Comparison of ENCODE assay signal across 6 cellular contexts in genomic region chr19:663682-664117, GRCh38. TPM values are rescaled to one million over a fixed set of nuclear protein-coding genes. Genes with fewer than 3 reads are reported as not detected.
DNase-seq lines count a peak whose midpoint lies in the region; ATAC-seq and TF ChIP-seq lines count a peak whose summit lies in the region.

No MANE protein-coding gene starts in this region.

- H3K9me2 ChIP-seq in OCI-LY1 (ENCODE audit: low read depth, low read length) = no peaks in the 10 kb centered on the region

- 46 to 60% (median 52%) methylated on average over 14 to 18 of the region's 18 CpGs for WGBS in spleen, 5 donors

- H3K79me2 ChIP-seq in OCI-LY1 (ENCODE audit: insufficient read depth, low read length) = peaks cover 41% of the 10 kb centered on the region

- no peaks in the 10 kb centered on the region; the same call in 1 of the 2 replicates for H3K27me3 ChIP-seq in OCI-LY1 (ENCODE audit: insufficient read depth, low read length)
- no peaks in the 10 kb centered on the region for H3K27me3 ChIP-seq in spleen (replicated peaks in 1 of 7)

- H3K4me2 ChIP-seq in OCI-LY1 (ENCODE audit: low read length) = peak overlapping the region; percentile 93

- H3F3A ChIP-seq in OCI-LY1 (ENCODE audit: insufficient read depth, low read length) = no peaks in the 10 kb centered on the region

- H3K9ac ChIP-seq in OCI-LY1 (ENCODE audit: low read length) = peak overlapping the region; percentile 88

- TF ChIP-seq POLR2A in spleen (IDR thresholded peaks at IDR 0.05) = no peak

- H3K27ac ChIP-seq in OCI-LY1 (ENCODE audit: low read depth, low read length, poor library complexity, severe bottlenecking) (peak overlapping the region; percentile 52), epithelial cell of prostate (peak overlapping the region; percentile 86), spleen (peak overlapping the region; percentile 84 to 99 (median 98))

- DNase-seq in epithelial cell of prostate (ENCODE audit: low read depth, low spot score) = no peak
- no peak for DNase-seq in spleen
- DNase-seq in C1 segment of cervical spinal cord (lab: John Stamatoyannopoulos, UW) = no peak
- no peak for DNase-seq in amniotic stem cell (lab: John Stamatoyannopoulos, UW)

- intact Hi-C loops in spleen (cut with DNase I; ENCODE audit: low total_unique reads) = no loop called here

- H3K4me3 ChIP-seq in OCI-LY1 (ENCODE audit: low read depth, low read length, poor library complexity, severe bottlenecking) (peak overlapping the region; percentile 71), spleen (peak overlapping the region; percentile 23 to 100 (median 96))

- H3K4me1 ChIP-seq in OCI-LY1 (ENCODE audit: insufficient read depth, low read length, severe bottlenecking) (peaks cover 49% of the 10 kb centered on the region), spleen (peaks cover 40 to 75% (median 54%) of the 10 kb centered on the region in 6 donors)

- TF ChIP-seq CTCF in OCI-LY1 (IDR thresholded peaks at IDR 0.05; ENCODE audit: low read length) (no peak), spleen (IDR thresholded peaks at IDR 0.05 in 8 of 11, conservative IDR thresholded peaks at IDR 0.05 in 3 of 11) (peak in 2 of 11 experiments; percentile 4 to 11)

- no peak for ATAC-seq in GM21390 (IDR thresholded peaks at IDR 0.05; ENCODE audit: unreplicated experiment)

- no peaks in the 10 kb centered on the region; the same call in 1 of the 2 replicates for H3K36me3 ChIP-seq in OCI-LY1 (ENCODE audit: insufficient read depth, low read length)
- H3K36me3 ChIP-seq in spleen = peaks cover 0 to 8% (median under 1%) of the 10 kb centered on the region in 6 donors

- H3K9me3 ChIP-seq in OCI-LY1 (ENCODE audit: low read length) (no peaks in the 10 kb centered on the region), spleen (no peaks in the 10 kb centered on the region)

- H4K20me1 ChIP-seq in OCI-LY1 (ENCODE audit: insufficient read depth, low read length) = no peaks in the 10 kb centered on the region

- H2AFZ ChIP-seq in OCI-LY1 (ENCODE audit: low read length) = peak overlapping the region; percentile 14; the same call in 1 of the 2 replicates

RNA-seq across cellular contexts. Expression of gene RNF126, which starts 0.7 kb away (rescaled TPM):
- total RNA-seq in spleen = 10 to 100 TPM; 49.2 to 95.1 (median 57.7) TPM
- polyA plus RNA-seq in spleen = 10 to 100 TPM; 38.1 to 55.3 (median 45.0) TPM

RNA-seq across cellular contexts. Expression of gene FSTL3, which starts 12.5 kb away (rescaled TPM):
- total RNA-seq in spleen = 10 to 100 TPM; 11.5 to 43.4 (median 16.6) TPM
- polyA plus RNA-seq in spleen = 10 to 100 TPM in 2 of 3 donors, 1 to 10 TPM in 1; 5.6 to 31.2 (median 10.9) TPM

RNA-seq across cellular contexts. Expression of gene FGF22, which starts 24.0 kb away (rescaled TPM):
- total RNA-seq in spleen = under 1 TPM in 2 of 7 donors, not detected in 5; 0.27 to 0.61 TPM
- polyA plus RNA-seq in spleen = under 1 TPM in 2 of 3 donors, not detected in 1; 0.10 to 0.20 TPM

RNA-seq across cellular contexts. Expression of gene POLRMT, which starts 30.4 kb away (rescaled TPM):
- 10 to 100 TPM; 28.6 to 55.6 (median 49.7) TPM for total RNA-seq in spleen
- 100 to 1,000 TPM in 2 of 3 donors, 10 to 100 TPM in 1; 67.8 to 105 (median 102) TPM for polyA plus RNA-seq in spleen

RNA-seq across cellular contexts. Expression of gene PRSS57, which starts 31.6 kb away (rescaled TPM):
- 1 to 10 TPM in 2 of 7 donors, under 1 TPM in 3, not detected in 2; 0.46 to 2.5 (median 0.60) TPM for total RNA-seq in spleen
- polyA plus RNA-seq in spleen = under 1 TPM; 0.24 to 0.70 (median 0.27) TPM
